ENCODE assay signal across 8 cellular contexts in genomic region chr7:65621556-65622201, GRCh38.
DNase-seq lines count a peak whose midpoint lies in the region; FAIRE-seq and TF ChIP-seq lines count a peak whose summit lies in the region.
"Not testable (repeated sequence)": the region's sequence is repeated elsewhere in the genome, so short reads cannot be mapped to it uniquely, and the experiment has no call there.

No MANE protein-coding gene starts in this region.

- intact Hi-C loops in spleen (cut with DNase I; ENCODE audit: low total_unique reads) = not testable (repeated sequence)

- TF ChIP-seq POLR2A in GM12892 (IDR thresholded peaks at IDR 0.05; ENCODE audit: low read depth, low read length); spleen (IDR thresholded peaks at IDR 0.05): not testable (repeated sequence)

- H3K27me3 ChIP-seq in spleen (replicated peaks in 1 of 7) = peaks cover 0 to 52% (median 7%) of the 10 kb centered on the region in 7 donors

- DNase-seq in ACHN (peak; percentile 15), LHCN-M2 (ENCODE audit: low read depth) (peak; percentile 4), left kidney (ENCODE audit: low read depth, low spot score) (peak; percentile 24)
- not testable (repeated sequence) for DNase-seq in GM12892 (ENCODE audit: insufficient read length); RCC 7860 (ENCODE audit: low spot score); spleen
- peak; percentile 28 for DNase-seq in activated CD8-positive, alpha-beta memory T cell treated with anti-CD3 and anti-CD28 coated beads, Interleukin-2, amount 50 U/mL, for 4 hours
- peak; percentile 31 for DNase-seq in effector CD4-positive, alpha-beta T cell

- not testable (repeated sequence) for H3K4me1 ChIP-seq in spleen

- H3K4me3 ChIP-seq in spleen = not testable (repeated sequence)

- in situ Hi-C loops in ACHN (cut with HindIII; ENCODE audit: low pct_ligation_motif_present, low pct_unique_long_range_greater_than_20kb, low sequenced_read_pairs) = not testable (repeated sequence)

- H3K27ac ChIP-seq in spleen = not testable (repeated sequence)

- WGBS in spleen, 5 donors = 20 to 34% (median 22%) methylated on average over 4 to 6 of the region's 6 CpGs

- FAIRE-seq in GM12892 (lab: Jason Lieb, UNC) (peak; percentile 97), RCC 7860 (lab: Jason Lieb, UNC) (peak; percentile 69)

- H3K36me3 ChIP-seq in spleen = not testable (repeated sequence)

- not testable (repeated sequence) for H3K9me3 ChIP-seq in spleen

- TF ChIP-seq CTCF in spleen (IDR thresholded peaks at IDR 0.05 in 8 of 11, conservative IDR thresholded peaks at IDR 0.05 in 3 of 11) = peak in 6 of 11 experiments; percentile 13 to 64 (median 54)
